ENCODE assay signal across 10 cellular contexts in the genomic region with DNA sequence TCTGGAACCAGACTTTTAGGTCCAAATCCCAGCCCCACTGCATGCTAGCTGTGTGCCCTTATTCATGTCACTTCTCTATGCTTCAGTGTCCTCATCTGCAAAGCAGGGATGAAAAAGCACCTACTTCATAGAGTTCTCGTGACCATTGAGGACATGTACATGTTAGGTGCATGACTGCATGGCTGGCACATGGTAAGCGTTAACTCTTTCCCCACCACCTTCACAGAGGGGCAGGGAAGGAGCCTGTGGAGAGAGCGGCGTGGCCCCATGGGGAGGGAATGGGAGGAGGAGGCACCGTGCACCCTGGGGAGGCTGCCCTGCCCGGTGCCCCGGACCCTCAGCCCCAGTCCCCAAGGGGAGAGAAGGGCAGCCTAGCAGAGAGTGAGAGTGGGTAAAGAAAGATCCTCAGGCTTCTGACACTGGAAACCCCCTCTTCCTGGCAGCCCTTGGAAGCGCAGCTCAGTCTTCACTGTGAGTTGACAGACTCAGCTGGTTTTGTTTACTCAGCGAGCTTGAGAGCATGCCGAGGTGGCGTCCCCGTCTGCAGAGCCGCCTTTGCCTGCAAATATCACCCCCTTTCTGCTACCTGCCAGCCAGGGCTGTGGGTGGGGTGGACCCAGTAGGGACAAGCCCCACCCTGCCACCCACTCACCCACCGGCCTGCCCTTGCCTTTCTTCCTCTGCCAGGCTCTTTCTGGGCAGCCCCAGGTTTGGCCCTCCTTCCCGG. TPM values are rescaled to one million over a fixed set of nuclear protein-coding genes. Genes with fewer than 3 reads are reported as not detected.
DNase-seq lines count a peak whose midpoint lies in the region; FAIRE-seq and TF ChIP-seq lines count a peak whose summit lies in the region.
"Had no signal": no experiment of that assay in that cellular context is flagged by ENCODE, and none has a peak within 500 bp of the region (broad histone marks: within the 10 kb centered on the region; RNA-seq: fewer than 3 reads in every experiment).

No MANE protein-coding gene starts in this region.

- no peak overlapping the region for H2BK12ac ChIP-seq in H9 (ENCODE audit: insufficient read length, low read depth, low read length)

- FAIRE-seq in frontal cortex (lab: Jason Lieb, UNC), result no peak
- FAIRE-seq: GM18507 had no signal

- intact Hi-C loops in activated T-helper 2 cell treated with anti-CD3 and anti-CD28 coated beads, Interferon-gamma antibody, Interleukin-2, Interleukin-4, amounts not matched to agents 10 μg/mL and 5 μg/mL and 100 μg/mL, durations not matched to agents 14 hours and 24 hours and 36 hours (cut with micrococcal nuclease), result no loop called here

- no peaks in the 10 kb centered on the region for H3K36me3 Mint-ChIP-seq in H9 (ENCODE audit: insufficient read depth in 1 of 3, low read depth in 3 of 3)
- H3K36me3 Mint-ChIP-seq in activated T-helper 2 cell treated with anti-CD3 and anti-CD28 coated beads, Interferon-gamma antibody, Interleukin-2, Interleukin-4, amounts not matched to agents 10 μg/mL and 5 μg/mL and 100 μg/mL, durations not matched to agents 14 hours and 24 hours and 36 hours (ENCODE audit: low read depth), result no peaks in the 10 kb centered on the region

- no peak overlapping the region for H3K18ac ChIP-seq in H9 (ENCODE audit: insufficient read length, low read depth, low read length)

- no peaks in the 10 kb centered on the region for H3K27me3 Mint-ChIP-seq in H9 (ENCODE audit: low read depth)
- H3K27me3 Mint-ChIP-seq in activated T-helper 2 cell treated with anti-CD3 and anti-CD28 coated beads, Interferon-gamma antibody, Interleukin-2, Interleukin-4, amounts not matched to agents 10 μg/mL and 5 μg/mL and 100 μg/mL, durations not matched to agents 14 hours and 24 hours and 36 hours (ENCODE audit: low read depth), result peaks cover 21% of the 10 kb centered on the region

- H3K9me2 ChIP-seq in hepatocyte (replicated peaks; ENCODE audit: insufficient read depth), result no peaks in the 10 kb centered on the region

- H3K27ac ChIP-seq in H9 (ENCODE audit: insufficient read length, low read depth, low read length) (no peak overlapping the region), hepatocyte (peak overlapping the region; percentile 77), skin epidermis (peak overlapping the region in 20 of 21 experiments; percentile 15 to 88 (median 76))

- peak overlapping the region in 1 of 3 experiments; percentile 72; a peak in 1 of 7 replicates for H3K27ac Mint-ChIP-seq in H9
- no peak overlapping the region for H3K27ac Mint-ChIP-seq in activated T-helper 2 cell treated with anti-CD3 and anti-CD28 coated beads, Interferon-gamma antibody, Interleukin-2, Interleukin-4, amounts not matched to agents 10 μg/mL and 5 μg/mL and 100 μg/mL, durations not matched to agents 14 hours and 24 hours and 36 hours

- H4K8ac ChIP-seq in H9 (replicated peaks; ENCODE audit: insufficient read length, low read depth, low read length), result no peak overlapping the region

- H4K91ac ChIP-seq in H9 (ENCODE audit: insufficient read length, low read depth, low read length), result no peak overlapping the region

- H3K4me2 ChIP-seq in H9 (ENCODE audit: insufficient read depth, insufficient read length, low read length) (no peak overlapping the region), hepatocyte (peak overlapping the region; percentile 59)

- H4K5ac ChIP-seq in H9 (ENCODE audit: insufficient read length, low read depth, low read length), result no peak overlapping the region

- H2BK15ac ChIP-seq in H9 (ENCODE audit: low read depth, low read length), result no peak overlapping the region

- H3K23ac ChIP-seq in H9 (ENCODE audit: insufficient read length, low read depth, low read length), result no peak overlapping the region

- H2BK5ac ChIP-seq in H9 (ENCODE audit: insufficient read length, low read length), result no peak overlapping the region

- H3K79me1 ChIP-seq in H9 (ENCODE audit: insufficient read depth, low read depth, low read length, poor library complexity, severe bottlenecking), result no peaks in the 10 kb centered on the region

- no peaks in the 10 kb centered on the region for H3K27me3 ChIP-seq in H9 (ENCODE audit: insufficient read depth, low read length)
- H3K27me3 ChIP-seq in NT2/D1 (ENCODE audit: insufficient read depth, insufficient read length), result peaks cover 3% of the 10 kb centered on the region
- no peaks in the 10 kb centered on the region for H3K27me3 ChIP-seq in hepatocyte

- H3K9me3 ChIP-seq in H9 (ENCODE audit: control insufficient read depth, low read depth, low read length) (no peaks in the 10 kb centered on the region), NT2/D1 (ENCODE audit: insufficient read depth, low read length) (no peaks in the 10 kb centered on the region), hepatocyte (ENCODE audit: low read depth) (no peaks in the 10 kb centered on the region)

- DNase-seq in H9 (peak; percentile 50), NT2/D1 (ENCODE audit: low read depth, low spot score) (no peak), hepatocyte (ENCODE audit: low spot score) (peak; percentile 68), SKM-1 treated with dmso at 0.1 percent for 144 hours (lab: John Stamatoyannopoulos, UW; ENCODE audit: unreplicated experiment) (no peak), frontal cortex (ENCODE audit: low spot score in 2 of 2) (no peak), KG1 (lab: John Stamatoyannopoulos, UW) (no peak)
- no peak for DNase-seq in activated T-helper 2 cell treated with anti-CD3 and anti-CD28 coated beads, Interferon-gamma antibody, Interleukin-2, Interleukin-4, amounts not matched to agents 10 μg/mL and 5 μg/mL and 100 μg/mL, durations not matched to agents 14 hours and 24 hours and 36 hours (ENCODE audit: low spot score)
- DNase-seq: activated CD4-positive, alpha-beta T cell treated with anti-CD3 and anti-CD28 coated beads, Interleukin-2, amount 50 U/mL, for 4 hours had no signal

- H4K20me1 ChIP-seq in H9 (ENCODE audit: control insufficient read depth, insufficient read depth, insufficient read length), result no peaks in the 10 kb centered on the region
- no peaks in the 10 kb centered on the region for H4K20me1 ChIP-seq in hepatocyte (ENCODE audit: insufficient read depth, poor library complexity, severe bottlenecking)

- H3K4me1 ChIP-seq in H9 (ENCODE audit: insufficient read depth, low read length) (peaks cover 2% of the 10 kb centered on the region; the same call in 1 of the 2 replicates), NT2/D1 (ENCODE audit: insufficient read depth, insufficient read length) (peaks cover 25% of the 10 kb centered on the region), hepatocyte (ENCODE audit: insufficient read depth) (peaks cover 50% of the 10 kb centered on the region)

- no peak overlapping the region for H3K4me3 ChIP-seq in NT2/D1 (ENCODE audit: insufficient read length, low read depth)
- H3K4me3 ChIP-seq in hepatocyte, result no peak overlapping the region
- H3K4me3 ChIP-seq in skin epidermis, result no peak overlapping the region

- no peak overlapping the region for H3K9ac ChIP-seq in H9 (ENCODE audit: extremely low read depth, insufficient read length, low read length)
- H3K9ac ChIP-seq in NT2/D1 (ENCODE audit: insufficient read length, low read depth), result peak overlapping the region; percentile 37

- H3K4ac ChIP-seq in H9 (ENCODE audit: low read depth, low read length), result no peak overlapping the region

- no peaks in the 10 kb centered on the region for H3K36me3 ChIP-seq in NT2/D1 (ENCODE audit: insufficient read depth, insufficient read length, low read length)
- no peaks in the 10 kb centered on the region for H3K36me3 ChIP-seq in hepatocyte (replicated peaks; ENCODE audit: insufficient read depth, low read depth)

- no peak overlapping the region for H2BK20ac ChIP-seq in H9 (ENCODE audit: low read depth, low read length, poor library complexity, severe bottlenecking)

- no peak overlapping the region for H2BK120ac ChIP-seq in H9 (ENCODE audit: low read depth, low read length, poor library complexity, severe bottlenecking)

- H3K56ac ChIP-seq in H9 (ENCODE audit: insufficient read length, low read depth, low read length), result no peak overlapping the region

- H2AFZ ChIP-seq in H9 (ENCODE audit: low read length) (no peak overlapping the region), hepatocyte (no peak overlapping the region)

- H3K79me2 ChIP-seq in H9 (ENCODE audit: insufficient read depth, low read length) (no peaks in the 10 kb centered on the region), hepatocyte (peaks cover 4% of the 10 kb centered on the region)

- no peak overlapping the region for H3T11ph ChIP-seq in H9 (ENCODE audit: low read length)

- TF ChIP-seq CTCF in H9 (conservative IDR thresholded peaks at IDR 0.05) (no peak), hepatocyte (IDR thresholded peaks at IDR 0.05; ENCODE audit: poor library complexity) (no peak)

- H3K23me2 ChIP-seq in H9 (ENCODE audit: insufficient read length, low read depth, low read length, poor library complexity, severe bottlenecking), result no peaks in the 10 kb centered on the region

- H3K14ac ChIP-seq in H9 (ENCODE audit: insufficient read depth, low read length), result 0 out of 2 replicates have a peak overlapping the region, but pooled peaks have one; percentile 4

- H3K4me3 Mint-ChIP-seq in H9, result peak overlapping the region in 1 of 2 experiments; percentile 28; a peak in 1 of 5 replicates
- no peak overlapping the region for H3K4me3 Mint-ChIP-seq in activated T-helper 2 cell treated with anti-CD3 and anti-CD28 coated beads, Interferon-gamma antibody, Interleukin-2, Interleukin-4, amounts not matched to agents 10 μg/mL and 5 μg/mL and 100 μg/mL, durations not matched to agents 14 hours and 24 hours and 36 hours (ENCODE audit: low read depth)

- no peaks in the 10 kb centered on the region for H3K9me3 Mint-ChIP-seq in H9
- no peaks in the 10 kb centered on the region for H3K9me3 Mint-ChIP-seq in activated T-helper 2 cell treated with anti-CD3 and anti-CD28 coated beads, Interferon-gamma antibody, Interleukin-2, Interleukin-4, amounts not matched to agents 10 μg/mL and 5 μg/mL and 100 μg/mL, durations not matched to agents 14 hours and 24 hours and 36 hours

- no CpG with 5 or more reads among the region's 15 CpGs for WGBS in H9 (ENCODE audit: extremely low coverage, insufficient read length, low lambda C conversion rate)
- WGBS in hepatocyte (ENCODE audit: low lambda C conversion rate, missing lambda C conversion rate), result 37% methylated on average over 15 of the region's 15 CpGs

- no peak overlapping the region for H2AK5ac ChIP-seq in H9 (ENCODE audit: insufficient read length, low read length)

- H3K4me1 Mint-ChIP-seq in H9, result peaks cover 36 to 51% of the 10 kb centered on the region in 2 experiments
- H3K4me1 Mint-ChIP-seq in activated T-helper 2 cell treated with anti-CD3 and anti-CD28 coated beads, Interferon-gamma antibody, Interleukin-2, Interleukin-4, amounts not matched to agents 10 μg/mL and 5 μg/mL and 100 μg/mL, durations not matched to agents 14 hours and 24 hours and 36 hours (ENCODE audit: low read depth), result no peaks in the 10 kb centered on the region

RNA-seq across cellular contexts. Expression of gene ANGPTL2, which starts 10.6 kb away (rescaled TPM):
- 4.8 and 5.1 TPM in 2 replicates for total RNA-seq in H9 (2021)
- total RNA-seq in hepatocyte, result 17.6 and 18.0 TPM in 2 replicates
- 25.6 and 28.6 TPM in 2 replicates for polyA plus RNA-seq in hepatocyte
- total RNA-seq in frontal cortex, result 2.0 TPM
- total RNA-seq in activated T-helper 2 cell treated with anti-CD3 and anti-CD28 coated beads, Interferon-gamma antibody, Interleukin-2, Interleukin-4, amounts not matched to agents 10 μg/mL and 5 μg/mL and 100 μg/mL, durations not matched to agents 14 hours and 24 hours and 36 hours, result not detected in 2 replicates

Comparison
In these comparisons a context has a peak if more than half of its experiments do, and no peak if none do; other contexts are left out.
1. DNase-seq: peak in H9 (single experiment) and hepatocyte (single experiment); none in NT2/D1 (single experiment), SKM-1 treated with dmso at 0.1 percent for 144 hours (single experiment), frontal cortex (0 of 2), KG1 (single experiment) and activated T-helper 2 cell treated with anti-CD3 and anti-CD28 coated beads, Interferon-gamma antibody, Interleukin-2, Interleukin-4, amounts not matched to agents 10 μg/mL and 5 μg/mL and 100 μg/mL, durations not matched to agents 14 hours and 24 hours and 36 hours (single experiment).